Comparison of ENCODE assay signal across 21 cellular contexts in genomic region chr14:87312138-87312537, GRCh38.
"Had no signal": no experiment of that assay in that cellular context is flagged by ENCODE, and none has a peak within 500 bp of the region (broad histone marks: within the 10 kb centered on the region; RNA-seq: fewer than 3 reads in every experiment).

No MANE protein-coding gene starts in this region.

- H3K9ac ChIP-seq: KMS-11 had no signal

- H3K4me1 Mint-ChIP-seq: activated CD4-positive, alpha-beta T cell treated with anti-CD3 and anti-CD28 coated beads, Interleukin-2, amount 10 ng/mL, durations not matched to agents 7 days and 5 days; activated naive CD4-positive, alpha-beta T cell treated with anti-CD3 and anti-CD28 coated beads, Interleukin-2, amount 10 ng/mL, durations not matched to agents 7 days and 5 days; activated naive CD8-positive, alpha-beta T cell treated with anti-CD3 and anti-CD28 coated beads for 36 hours; activated T-helper 17 cell treated with anti-CD3 and anti-CD28 coated beads, Interleukin-2, amount 50 U/mL, for 72 hours had no signal

- H3K36me3 ChIP-seq: brain microvascular endothelial cell had no signal

- DNase-seq: activated CD4-positive, alpha-beta memory T cell treated with anti-CD3 and anti-CD28 coated beads for 36 hours; activated CD4-positive, alpha-beta T cell treated with anti-CD3 and anti-CD28 coated beads, Interleukin-2, amount 10 ng/mL, durations not matched to agents 7 days and 5 days; activated CD4-positive, CD25-positive, alpha-beta regulatory T cell; activated gamma-delta T cell treated with Interleukin-2 at 50 U/mL for 16 hours; activated naive CD4-positive, alpha-beta T cell treated with anti-CD3 and anti-CD28 coated beads, Interleukin-2, amount 10 ng/mL, durations not matched to agents 7 days and 5 days; activated naive CD8-positive, alpha-beta T cell treated with anti-CD3 and anti-CD28 coated beads for 36 hours; activated T-cell treated with anti-CD3 and anti-CD28 coated beads for 4 hours; activated T-cell treated with anti-CD3 and anti-CD28 coated beads, Interleukin-2, amount 50 U/mL, for 48 hours; brain microvascular endothelial cell; cerebellar nuclear complex; MM.1S; NCI-H1105 treated with DMSO at 0.1 percent for 48 hours; NCI-H1694 treated with DMSO at 0.1 percent for 48 hours; NCI-H510A treated with DMSO at 0.1 percent for 48 hours; NCI-H82; PC-9; SHP77 treated with DMSO at 0.1 percent for 48 hours; T-helper 9 cell had no signal

- H3K4me3 Mint-ChIP-seq: activated CD4-positive, alpha-beta memory T cell treated with anti-CD3 and anti-CD28 coated beads for 36 hours; activated CD4-positive, alpha-beta T cell treated with anti-CD3 and anti-CD28 coated beads, Interleukin-2, amount 10 ng/mL, durations not matched to agents 7 days and 5 days; activated naive CD4-positive, alpha-beta T cell treated with anti-CD3 and anti-CD28 coated beads, Interleukin-2, amount 10 ng/mL, durations not matched to agents 7 days and 5 days; activated naive CD8-positive, alpha-beta T cell treated with anti-CD3 and anti-CD28 coated beads for 36 hours; activated T-helper 17 cell treated with anti-CD3 and anti-CD28 coated beads, Interleukin-2, amount 50 U/mL, for 72 hours; T-helper 1 cell treated with Interleukin-12 subunit alpha and Interleukin-12 subunit beta and Interleukin-4 antibody, amounts not matched to agents 30 μg/mL and 1 μg/mL, for 36 hours had no signal

- H3K36me3 Mint-ChIP-seq: activated CD4-positive, alpha-beta memory T cell treated with anti-CD3 and anti-CD28 coated beads for 36 hours; activated naive CD4-positive, alpha-beta T cell treated with anti-CD3 and anti-CD28 coated beads, Interleukin-2, amount 10 ng/mL, durations not matched to agents 7 days and 5 days; activated naive CD8-positive, alpha-beta T cell treated with anti-CD3 and anti-CD28 coated beads for 36 hours had no signal

- H3K27ac ChIP-seq: brain microvascular endothelial cell, KMS-11, PC-9 had no signal

- H3K4me3 ChIP-seq: PC-9 had no signal

- H2AFZ ChIP-seq: PC-9 had no signal

- H3K27me3 Mint-ChIP-seq: activated CD4-positive, alpha-beta memory T cell treated with anti-CD3 and anti-CD28 coated beads for 36 hours; activated CD4-positive, alpha-beta T cell treated with anti-CD3 and anti-CD28 coated beads, Interleukin-2, amount 10 ng/mL, durations not matched to agents 7 days and 5 days; activated naive CD4-positive, alpha-beta T cell treated with anti-CD3 and anti-CD28 coated beads, Interleukin-2, amount 10 ng/mL, durations not matched to agents 7 days and 5 days; activated naive CD8-positive, alpha-beta T cell treated with anti-CD3 and anti-CD28 coated beads for 36 hours; activated T-helper 17 cell treated with anti-CD3 and anti-CD28 coated beads, Interleukin-2, amount 50 U/mL, for 72 hours had no signal

- H3K9me3 Mint-ChIP-seq: activated CD4-positive, alpha-beta T cell treated with anti-CD3 and anti-CD28 coated beads, Interleukin-2, amount 10 ng/mL, durations not matched to agents 7 days and 5 days had no signal

- H3K27ac Mint-ChIP-seq: activated CD4-positive, alpha-beta memory T cell treated with anti-CD3 and anti-CD28 coated beads for 36 hours; activated CD4-positive, alpha-beta T cell treated with anti-CD3 and anti-CD28 coated beads, Interleukin-2, amount 10 ng/mL, durations not matched to agents 7 days and 5 days; activated naive CD4-positive, alpha-beta T cell treated with anti-CD3 and anti-CD28 coated beads, Interleukin-2, amount 10 ng/mL, durations not matched to agents 7 days and 5 days; activated naive CD8-positive, alpha-beta T cell treated with anti-CD3 and anti-CD28 coated beads for 36 hours; activated T-helper 17 cell treated with anti-CD3 and anti-CD28 coated beads, Interleukin-2, amount 50 U/mL, for 72 hours; T-helper 1 cell treated with Interleukin-12 subunit alpha and Interleukin-12 subunit beta and Interleukin-4 antibody, amounts not matched to agents 30 μg/mL and 1 μg/mL, for 36 hours had no signal

- H3K27me3 ChIP-seq: brain microvascular endothelial cell had no signal

- H3K4me2 ChIP-seq: KMS-11, PC-9 had no signal
